In the genomic region with DNA sequence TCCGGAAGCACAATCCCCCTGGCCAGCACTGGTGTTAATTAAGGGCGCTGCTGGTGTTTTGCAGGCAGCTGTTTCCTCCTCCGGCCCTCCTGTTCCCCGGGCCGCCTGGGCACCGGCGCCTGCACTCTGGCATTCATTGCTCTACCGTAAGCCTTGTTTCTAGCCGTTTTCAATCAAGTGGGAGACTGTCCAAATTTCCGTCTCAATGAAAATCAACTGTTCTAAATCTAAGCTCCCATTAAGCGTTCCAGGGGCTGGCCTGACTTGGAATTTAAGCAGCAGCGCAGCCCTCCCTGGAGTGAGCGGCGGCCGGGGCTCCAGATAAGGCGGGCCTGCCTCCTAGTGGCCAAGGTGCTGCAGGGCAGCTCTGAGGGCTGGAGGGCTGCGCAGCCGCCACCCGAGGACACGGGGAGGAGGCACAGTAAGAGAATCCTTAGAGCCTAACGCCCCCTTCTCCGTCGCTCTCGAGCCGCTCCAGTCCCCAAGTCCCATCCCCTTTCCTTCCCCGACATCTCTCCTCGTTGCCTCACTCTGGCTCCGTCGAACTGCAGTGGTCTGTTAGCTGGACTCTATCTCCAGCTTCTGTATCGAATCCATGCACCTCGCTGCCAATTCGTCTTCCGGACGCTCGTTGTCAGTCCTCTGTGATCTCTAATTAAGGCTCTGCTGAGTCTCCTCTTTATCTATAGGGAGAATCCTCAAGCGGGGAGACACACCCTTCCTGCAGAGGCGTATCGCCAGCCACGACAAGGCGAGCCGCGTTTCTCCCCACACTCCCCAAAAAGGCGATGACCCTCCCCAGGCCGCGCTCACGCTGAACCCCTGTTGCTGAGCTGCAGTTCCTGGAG, we compare ENCODE assay signal across 8 cellular contexts. TPM values are rescaled to one million over a fixed set of nuclear protein-coding genes. Genes with fewer than 3 reads are reported as not detected.
A peak's percentile ranks its signal among the peaks of the same experiment; 100 is the strongest.
DNase-seq lines count a peak whose midpoint lies in the region; ATAC-seq and TF ChIP-seq lines count a peak whose summit lies in the region.

No MANE protein-coding gene starts in this region.

- H3K27ac ChIP-seq in MM.1S (ENCODE audit: low read length), result peak overlapping the region; percentile 13; the same call in 1 of the 2 replicates
- H3K27ac ChIP-seq in adrenal gland, result peak overlapping the region in 3 of 5 donors; percentile 21 to 37 (median 26)
- H3K27ac ChIP-seq in upper lobe of right lung, result peak overlapping the region; percentile 67

- peak; percentile 98 for TF ChIP-seq CTCF in MM.1S (IDR thresholded peaks at IDR 0.05; ENCODE audit: low read length)
- TF ChIP-seq CTCF in adrenal gland (IDR thresholded peaks at IDR 0.05), result peak; percentile 95 to 99 (median 98)
- TF ChIP-seq CTCF in upper lobe of right lung (IDR thresholded peaks at IDR 0.05), result peak; percentile 97

- DNase-seq in GM04504 (ENCODE audit: low read depth) (peak; percentile 48), HCEC 1CT (peak; percentile 71), MM.1S (peak; percentile 82), SW480 (ENCODE audit: low spot score) (peak; percentile 66), adrenal gland (peak; percentile 83 to 93 (median 90)), left cardiac atrium (peak; percentile 90), posterior vena cava (ENCODE audit: low spot score) (peak; percentile 96), upper lobe of right lung (peak; percentile 92)

- H3K4me1 ChIP-seq in MM.1S (ENCODE audit: low read length) (peaks cover 3% of the 10 kb centered on the region; the same call in 1 of the 2 replicates), adrenal gland (replicated peaks in 1 of 2) (peaks cover 15 to 24% of the 10 kb centered on the region in 2 donors), upper lobe of right lung (peaks cover 12% of the 10 kb centered on the region)

- peak overlapping the region; percentile 95 for H2AFZ ChIP-seq in MM.1S (ENCODE audit: low read length)

- ATAC-seq in left cardiac atrium (peak; percentile 98 to 99), upper lobe of right lung (peak; percentile 99)

- intact Hi-C loops in adrenal gland (cut with DNase I) (loop anchor here (5.0 to 10.0 kb wide), 4 partner anchors 131 to 281 kb away; a partner anchor contains a TSS), left cardiac atrium (cut with DNase I) (loop anchor here (2.0 to 5.0 kb wide), 3 partner anchors 130 to 281 kb away; a partner anchor contains a TSS), posterior vena cava (cut with DNase I) (loop anchor here (2.0 to 10.0 kb wide), 3 partner anchors 130 to 281 kb away; a partner anchor contains a TSS), upper lobe of right lung (cut with DNase I) (loop anchor here (5.0 kb wide), 1 partner anchor 131 kb away; a partner anchor contains a TSS)

- no peaks in the 10 kb centered on the region for H3K79me2 ChIP-seq in MM.1S (ENCODE audit: low read length)

- peak overlapping the region; percentile 93 for H3K4me2 ChIP-seq in MM.1S (ENCODE audit: low read depth, low read length)

- peak overlapping the region; percentile 59 for H3K9ac ChIP-seq in MM.1S (ENCODE audit: low read length)

- H3F3A ChIP-seq in MM.1S (ENCODE audit: insufficient read depth, low read length), result no peaks in the 10 kb centered on the region

- H3K36me3 ChIP-seq in MM.1S (replicated peaks; ENCODE audit: insufficient read depth, low read length), result no peaks in the 10 kb centered on the region
- no peaks in the 10 kb centered on the region for H3K36me3 ChIP-seq in adrenal gland (replicated peaks in 1 of 2)
- H3K36me3 ChIP-seq in upper lobe of right lung, result no peaks in the 10 kb centered on the region

- H3K9me2 ChIP-seq in MM.1S (replicated peaks; ENCODE audit: insufficient read depth, low read length), result no peaks in the 10 kb centered on the region

- no peaks in the 10 kb centered on the region for H4K20me1 ChIP-seq in MM.1S (ENCODE audit: insufficient read depth, low read length)

- peak in 1 of 2 donors; percentile 7 for TF ChIP-seq POLR2A in adrenal gland (IDR thresholded peaks at IDR 0.05)

- peak overlapping the region; percentile 64 for H3K4me3 ChIP-seq in MM.1S (ENCODE audit: low read length)
- peak overlapping the region; percentile 11 to 52 (median 42) for H3K4me3 ChIP-seq in adrenal gland
- peak overlapping the region; percentile 54 for H3K4me3 ChIP-seq in upper lobe of right lung

- H3K27me3 ChIP-seq in MM.1S (replicated peaks; ENCODE audit: insufficient read depth, low read length), result no peaks in the 10 kb centered on the region
- H3K27me3 ChIP-seq in adrenal gland, result no peaks in the 10 kb centered on the region
- no peaks in the 10 kb centered on the region for H3K27me3 ChIP-seq in upper lobe of right lung

- 3 to 17% (median 10%) methylated on average over 33 to 46 of the region's 46 CpGs for WGBS in adrenal gland, 4 donors

- H3K9me3 ChIP-seq in MM.1S (replicated peaks; ENCODE audit: insufficient read depth, low read length), result no peaks in the 10 kb centered on the region
- H3K9me3 ChIP-seq in adrenal gland (replicated peaks in 1 of 3), result no peaks in the 10 kb centered on the region
- no peaks in the 10 kb centered on the region for H3K9me3 ChIP-seq in upper lobe of right lung

RNA-seq across cellular contexts. Expression of a gene that starts 57.8 kb away (rescaled TPM):
- total RNA-seq in adrenal gland (10 to 100 TPM; 40.9 to 79.8 (median 62.9) TPM), left cardiac atrium (10 to 100 TPM in 1 of 2 donors, 1 to 10 TPM in 1; 7.3 to 13.6 TPM), posterior vena cava (1 to 10 TPM; 5.6 to 8.6 TPM), upper lobe of right lung (17.0 TPM)
- 10 to 100 TPM; 13.9 to 66.8 (median 20.5) TPM for polyA plus RNA-seq in adrenal gland

Comparison
In these comparisons a context has a peak if more than half of its experiments do, and no peak if none do; other contexts are left out.
1. Peak in every context shown above with its lines: DNase-seq, ATAC-seq, H3K4me3 ChIP-seq and H3K27ac ChIP-seq.
2. H3K27ac ChIP-seq: peak in every context shown above with its lines; median percentile 67 in upper lobe of right lung; 26 in adrenal gland; 13 in MM.1S.